Comparison of ENCODE assay signal across 22 cellular contexts in genomic region chr9:123922911-123923310, GRCh38. TPM values are rescaled to one million over a fixed set of nuclear protein-coding genes. Genes with fewer than 3 reads are reported as not detected.
DNase-seq lines count a peak whose midpoint lies in the region; ATAC-seq, FAIRE-seq and TF ChIP-seq lines count a peak whose summit lies in the region.
"Had no signal": no experiment of that assay in that cellular context is flagged by ENCODE, and none has a peak within 500 bp of the region (broad histone marks: within the 10 kb centered on the region; RNA-seq: fewer than 3 reads in every experiment).

No MANE protein-coding gene starts in this region.

- peaks cover 13% of the 10 kb centered on the region for H3K4me1 ChIP-seq in Karpas-422 (ENCODE audit: low read length)
- H3K4me1 ChIP-seq in endothelial cell of umbilical vein (ENCODE audit: control insufficient read depth, extremely low read depth, insufficient read depth, low read length): peaks cover 12% of the 10 kb centered on the region
- peaks cover 20% of the 10 kb centered on the region for H3K4me1 ChIP-seq in mucosa of descending colon (ENCODE audit: low read depth)
- H3K4me1 ChIP-seq in vagina: peaks cover 11% of the 10 kb centered on the region

- H3K9me1 ChIP-seq in endothelial cell of umbilical vein (replicated peaks; ENCODE audit: control insufficient read depth, extremely low read depth, insufficient read depth, low read length): peaks cover 2% of the 10 kb centered on the region

- no peak overlapping the region for H3K4me3 Mint-ChIP-seq in progenitor cell of endocrine pancreas (ENCODE audit: low read depth)
- no peak overlapping the region for H3K4me3 Mint-ChIP-seq in activated naive CD8-positive, alpha-beta T cell treated with anti-CD3 and anti-CD28 coated beads, Interleukin-2, amount 50 U/mL, for 24 hours
- H3K4me3 Mint-ChIP-seq: B cell had no signal

- no peak overlapping the region for H3K4me3 ChIP-seq in Karpas-422 (ENCODE audit: low read length)
- no peak overlapping the region for H3K4me3 ChIP-seq in endothelial cell of umbilical vein (replicated peaks in 1 of 3; ENCODE audit: insufficient read depth in 1 of 3, low read depth in 1 of 3, low read length in 3 of 3)
- no peak overlapping the region for H3K4me3 ChIP-seq in mucosa of descending colon
- H3K4me3 ChIP-seq in vagina: no peak overlapping the region
- H3K4me3 ChIP-seq: K562, Peyer's patch, SJSA1 had no signal

- POLR2A ChIA-PET in endothelial cell of umbilical vein (lab: Charles Lee): no interaction called here

- TF ChIP-seq POLR2A in endothelial cell of umbilical vein (IDR thresholded peaks at IDR 0.05; ENCODE audit: low read depth, low read length) (no peak), erythroblast (IDR thresholded peaks at IDR 0.05; ENCODE audit: low read length) (no peak), vagina (IDR thresholded peaks at IDR 0.05) (no peak)

- H3K36me3 ChIP-seq in Karpas-422 (ENCODE audit: insufficient read depth, low read length): peaks cover 5% of the 10 kb centered on the region
- no peaks in the 10 kb centered on the region for H3K36me3 ChIP-seq in endothelial cell of umbilical vein (ENCODE audit: control insufficient read depth in 2 of 2, extremely low read depth in 1 of 2, insufficient read depth in 2 of 2, low read length in 2 of 2)
- H3K36me3 ChIP-seq in mucosa of descending colon (ENCODE audit: low read depth): no peaks in the 10 kb centered on the region
- no peaks in the 10 kb centered on the region for H3K36me3 ChIP-seq in vagina
- H3K36me3 ChIP-seq: Peyer's patch, SJSA1 had no signal

- H3K27me3 ChIP-seq in Karpas-422 (ENCODE audit: low read length) (no peaks in the 10 kb centered on the region), endothelial cell of umbilical vein (ENCODE audit: control insufficient read depth in 2 of 2, insufficient read depth in 2 of 2, low read length in 2 of 2) (no peaks in the 10 kb centered on the region), vagina (no peaks in the 10 kb centered on the region)
- H3K27me3 ChIP-seq: Peyer's patch, SJSA1 had no signal

- H2AFZ ChIP-seq in Karpas-422 (ENCODE audit: low read length) (no peak overlapping the region), endothelial cell of umbilical vein (ENCODE audit: low read depth, low read length) (peak overlapping the region; percentile 22)

- H3K27ac ChIP-seq in 22Rv1: peak overlapping the region; percentile 75
- no peak overlapping the region for H3K27ac ChIP-seq in Karpas-422 (ENCODE audit: low read length)
- no peak overlapping the region for H3K27ac ChIP-seq in endothelial cell of umbilical vein (ENCODE audit: insufficient read depth, low read depth, low read length)
- no peak overlapping the region for H3K27ac ChIP-seq in vagina
- H3K27ac ChIP-seq: SJSA1 had no signal

- TF ChIP-seq CTCF in 22Rv1 (IDR thresholded peaks at IDR 0.05): no peak
- TF ChIP-seq CTCF in endothelial cell of umbilical vein (IDR thresholded peaks at IDR 0.05; ENCODE audit: extremely low read depth in 1 of 2, insufficient read depth in 1 of 2, low read depth in 1 of 2, low read length in 2 of 2): no peak
- no peak for TF ChIP-seq CTCF in mucosa of descending colon (IDR thresholded peaks at IDR 0.05)
- TF ChIP-seq CTCF in vagina (IDR thresholded peaks at IDR 0.05): no peak
- no peak for TF ChIP-seq CTCF in progenitor cell of endocrine pancreas (IDR thresholded peaks at IDR 0.05; ENCODE audit: unreplicated experiment)

- H3K9ac ChIP-seq in Karpas-422 (ENCODE audit: low read length) (no peak overlapping the region), endothelial cell of umbilical vein (replicated peaks; ENCODE audit: extremely low read depth, insufficient read depth, low read length) (no peak overlapping the region)

- dilution Hi-C loops in endothelial cell of umbilical vein (cut with MboI; ENCODE audit: extremely low pct_ligation_motif_present, low sequenced_read_pairs): no loop called here

- H3K36me3 Mint-ChIP-seq in progenitor cell of endocrine pancreas (ENCODE audit: insufficient read depth): peaks cover 8% of the 10 kb centered on the region
- H3K36me3 Mint-ChIP-seq in activated naive CD8-positive, alpha-beta T cell treated with anti-CD3 and anti-CD28 coated beads, Interleukin-2, amount 50 U/mL, for 24 hours (ENCODE audit: low read depth): peaks cover 18% of the 10 kb centered on the region

- no peak overlapping the region for H3K27ac Mint-ChIP-seq in progenitor cell of endocrine pancreas
- no peak overlapping the region for H3K27ac Mint-ChIP-seq in activated naive CD8-positive, alpha-beta T cell treated with anti-CD3 and anti-CD28 coated beads, Interleukin-2, amount 50 U/mL, for 24 hours
- H3K27ac Mint-ChIP-seq: B cell had no signal

- no peaks in the 10 kb centered on the region for H4K20me1 ChIP-seq in Karpas-422 (ENCODE audit: insufficient read depth, low read depth, low read length)
- peaks cover 3% of the 10 kb centered on the region for H4K20me1 ChIP-seq in endothelial cell of umbilical vein (replicated peaks; ENCODE audit: control insufficient read depth, extremely low read depth, insufficient read depth, low read length)

- peaks cover 8% of the 10 kb centered on the region for H3K9me3 Mint-ChIP-seq in progenitor cell of endocrine pancreas (ENCODE audit: low read depth)
- peaks cover 13% of the 10 kb centered on the region for H3K9me3 Mint-ChIP-seq in activated naive CD8-positive, alpha-beta T cell treated with anti-CD3 and anti-CD28 coated beads, Interleukin-2, amount 50 U/mL, for 24 hours

- peaks cover 93% of the 10 kb centered on the region for H3K79me2 ChIP-seq in Karpas-422 (ENCODE audit: low read length)
- H3K79me2 ChIP-seq in endothelial cell of umbilical vein (ENCODE audit: control insufficient read depth, insufficient read depth, low read length): peaks cover 11% of the 10 kb centered on the region

- peak; percentile 87 for FAIRE-seq in endothelial cell of umbilical vein (lab: Jason Lieb, UNC)
- FAIRE-seq: A204.1, K562 had no signal

- H3K4me1 Mint-ChIP-seq in progenitor cell of endocrine pancreas (ENCODE audit: low read depth): peaks cover 9% of the 10 kb centered on the region
- peaks cover 24% of the 10 kb centered on the region for H3K4me1 Mint-ChIP-seq in activated naive CD8-positive, alpha-beta T cell treated with anti-CD3 and anti-CD28 coated beads, Interleukin-2, amount 50 U/mL, for 24 hours

- no peaks in the 10 kb centered on the region for H3K27me3 Mint-ChIP-seq in progenitor cell of endocrine pancreas
- no peaks in the 10 kb centered on the region for H3K27me3 Mint-ChIP-seq in activated naive CD8-positive, alpha-beta T cell treated with anti-CD3 and anti-CD28 coated beads, Interleukin-2, amount 50 U/mL, for 24 hours
- H3K27me3 Mint-ChIP-seq: B cell had no signal

- H3K9me2 ChIP-seq in Karpas-422 (replicated peaks; ENCODE audit: insufficient read depth, low read length): no peaks in the 10 kb centered on the region

- CTCF ChIA-PET in endothelial cell of umbilical vein (lab: Charles Lee): no interaction called here

- peak; percentile 74 for ATAC-seq in mucosa of descending colon
- ATAC-seq in activated naive CD8-positive, alpha-beta T cell treated with anti-CD3 and anti-CD28 coated beads, Interleukin-2, amount 50 U/mL, for 24 hours: no peak
- ATAC-seq: K562 had no signal

- no peak overlapping the region for H3K4me2 ChIP-seq in Karpas-422 (ENCODE audit: low read depth, low read length, poor library complexity, severe bottlenecking)
- H3K4me2 ChIP-seq in endothelial cell of umbilical vein (ENCODE audit: insufficient read depth, low read length): peak overlapping the region; percentile 48

- intact Hi-C loops in endothelial cell of umbilical vein (cut with micrococcal nuclease): loop anchor here (10.0 kb wide), 1 partner anchor 378 kb away; no protein-coding TSS in a partner anchor
- intact Hi-C loops in mucosa of descending colon (cut with DNase I, micrococcal nuclease): no loop called here
- intact Hi-C loops in vagina (cut with DNase I): no loop called here

- peak; percentile 20 for DNase-seq in Karpas-422
- peak; percentile 67 for DNase-seq in endothelial cell of umbilical vein (ENCODE audit: low read depth, low spot score)
- peak in 1 of 3 donors; percentile 31 for DNase-seq in mucosa of descending colon
- DNase-seq in erythroblast (lab: John Stamatoyannopoulos, UW): no peak
- DNase-seq in vagina (ENCODE audit: extremely low spot score in 2 of 2): no peak
- DNase-seq in progenitor cell of endocrine pancreas (ENCODE audit: low spot score, unreplicated experiment): no peak
- DNase-seq in activated naive CD8-positive, alpha-beta T cell treated with anti-CD3 and anti-CD28 coated beads, Interleukin-2, amount 50 U/mL, for 24 hours: no peak
- DNase-seq: EL; GF-D8; NCI-H1105; NCI-H146; NCI-H2029 treated with DMSO at 0.1 percent for 48 hours; NCI-H345; NCI-H524; NCI-H774; NK-92 treated with Interleukin-12 subunit alpha and Interleukin-12 subunit beta, amount 100 ng/mL, for 24 hours; Peyer's patch had no signal

- H3K9me3 ChIP-seq in Karpas-422 (ENCODE audit: low read length) (peaks cover 6% of the 10 kb centered on the region; the same call in 1 of the 2 replicates), endothelial cell of umbilical vein (replicated peaks; ENCODE audit: control insufficient read depth, insufficient read depth, low read length) (no peaks in the 10 kb centered on the region), mucosa of descending colon (no peaks in the 10 kb centered on the region), vagina (no peaks in the 10 kb centered on the region)
- H3K9me3 ChIP-seq: Peyer's patch, SJSA1 had no signal

- BruUV-seq in endothelial cell of umbilical vein (replicated peaks; lab: Mats Ljungman, UMichigan): no TSS peak

TF ChIP-seq in endothelial cell of umbilical vein, 7 proteins besides CTCF, POLR2A, EP300 and RAD21 (continues in another document):
- TF ChIP-seq EZH2 (IDR thresholded peaks at IDR 0.05; ENCODE audit: borderline replicate concordance, low read depth, low read length, severe bottlenecking) (no peak), MAX (IDR thresholded peaks at IDR 0.05; ENCODE audit: insufficient read depth, insufficient read length) (no peak), MYC (IDR thresholded peaks at IDR 0.05; ENCODE audit: low read depth, low read length) (no peak)

RNA-seq across cellular contexts. Expression of gene DENND1A, which starts 7.0 kb away (rescaled TPM):
- 13.0 and 50.1 TPM in 2 replicates for total RNA-seq in Karpas-422 (2014; rRNA removed; shearing (Covaris generic); ENCODE audit: low replicate concordance)
- total RNA-seq in endothelial cell of umbilical vein (15.7 and 18.5 TPM in 2 replicates), mucosa of descending colon (10 to 100 TPM; 32.8 to 50.0 (median 35.1) TPM), vagina (20.4 TPM), progenitor cell of endocrine pancreas (20.1 and 22.4 TPM in 2 replicates)
- 23.6 and 24.5 TPM in 2 replicates for polyA plus RNA-seq in endothelial cell of umbilical vein
- polyA plus RNA-seq in endothelial cell of umbilical vein (2011; cell fraction: cytosol; rRNA removed): 18.9 and 21.1 TPM in 2 replicates
- 24.8 and 26.8 TPM in 2 replicates for polyA plus RNA-seq in endothelial cell of umbilical vein (2011; cell fraction: nucleus; rRNA removed)
- 17.3 and 22.7 TPM in 2 replicates for polyA plus RNA-seq in endothelial cell of umbilical vein (2012)
- polyA minus RNA-seq in endothelial cell of umbilical vein: 47.1 and 58.8 TPM in 2 replicates
- 41.7 TPM for polyA minus RNA-seq in endothelial cell of umbilical vein (2011; cell fraction: cytosol; rRNA and poly(A)+ RNA removed)
- 33.5 and 66.7 TPM in 2 replicates for polyA minus RNA-seq in endothelial cell of umbilical vein (2011; cell fraction: nucleus; rRNA and poly(A)+ RNA removed)

Comparison
In these comparisons a context has a peak if more than half of its experiments do, and no peak if none do; other contexts are left out.
1. DNase-seq: peak in Karpas-422 (single experiment) and endothelial cell of umbilical vein (single experiment); none in erythroblast (0 of 2), vagina (0 of 2), progenitor cell of endocrine pancreas (single experiment) and activated naive CD8-positive, alpha-beta T cell treated with anti-CD3 and anti-CD28 coated beads, Interleukin-2, amount 50 U/mL, for 24 hours (single experiment).